9 cellular contexts compared by ENCODE assay signal in genomic region chr6:33789550-33789895, GRCh38. TPM values are rescaled to one million over a fixed set of nuclear protein-coding genes. Genes with fewer than 3 reads are reported as not detected.
A peak's percentile ranks its signal among the peaks of the same experiment; 100 is the strongest.
DNase-seq lines count a peak whose midpoint lies in the region; ATAC-seq and TF ChIP-seq lines count a peak whose summit lies in the region.
"Had no signal": no experiment of that assay in that cellular context is flagged by ENCODE, and none has a peak within 500 bp of the region (broad histone marks: within the 10 kb centered on the region; RNA-seq: fewer than 3 reads in every experiment).

No MANE protein-coding gene starts in this region.

- DNase-seq in heart left ventricle (peak in 1 of 5 donors; percentile 47), left cardiac atrium (no peak), breast epithelium (ENCODE audit: low spot score in 2 of 2) (no peak), mucosa of descending colon (peak; percentile 14 to 55 (median 39)), NCI-H2171 treated with DMSO at 0.1 percent for 48 hours (lab: John Stamatoyannopoulos, UW) (no peak), NK-92 (lab: John Stamatoyannopoulos, UW; ENCODE audit: unreplicated experiment) (no peak), NCI-H510A (lab: John Stamatoyannopoulos, UW) (no peak)

- intact Hi-C loops in heart left ventricle (cut with DNase I) = loop anchor here in 1 of 10 donors (2.0 kb wide), 1 partner anchor 79 kb away; the partner anchor contains the start of gene UQCC2
- intact Hi-C loops in left cardiac atrium (cut with DNase I) = loop anchor here in 1 of 2 donors (5.0 kb wide), 1 partner anchor 98 kb away; no protein-coding TSS in a partner anchor
- intact Hi-C loops in breast epithelium (cut with DNase I; ENCODE audit: low total_unique reads) = loop anchor here (5.0 kb wide), 1 partner anchor 837 kb away; the partner anchor contains the start of gene HLA-DMA
- intact Hi-C loops in mucosa of descending colon (cut with DNase I, micrococcal nuclease) = no loop called here

- H3K9me3 ChIP-seq in heart left ventricle = no peaks in the 10 kb centered on the region
- no peaks in the 10 kb centered on the region for H3K9me3 ChIP-seq in breast epithelium
- no peaks in the 10 kb centered on the region for H3K9me3 ChIP-seq in mucosa of descending colon

- H3K27me3 ChIP-seq in heart left ventricle (peaks cover 0 to 4% (median 0%) of the 10 kb centered on the region in 9 donors), breast epithelium (no peaks in the 10 kb centered on the region)

- TF ChIP-seq POLR2A in heart left ventricle (IDR thresholded peaks at IDR 0.05) (no peak), breast epithelium (IDR thresholded peaks at IDR 0.05) (no peak)

- 90 to 94% (median 92%) methylated on average over 11 of the region's 11 CpGs for WGBS in heart left ventricle, 4 donors

- peak overlapping the region in 9 of 12 donors; percentile 95 to 99 (median 98) for H3K27ac ChIP-seq in heart left ventricle
- H3K27ac ChIP-seq in breast epithelium = peak overlapping the region; percentile 96 to 97

- ATAC-seq in heart left ventricle (no peak), left cardiac atrium (no peak), mucosa of descending colon (no peak), GM21737 (IDR thresholded peaks at IDR 0.05; ENCODE audit: unreplicated experiment) (no peak)

- H3K4me3 ChIP-seq in heart left ventricle = peak overlapping the region in 8 of 12 donors; percentile 66 to 100 (median 95)
- H3K4me3 ChIP-seq in breast epithelium = peak overlapping the region; percentile 94 to 97 (median 95)
- H3K4me3 ChIP-seq in mucosa of descending colon = no peak overlapping the region

- TF ChIP-seq CTCF in heart left ventricle (IDR thresholded peaks at IDR 0.05) (no peak), breast epithelium (IDR thresholded peaks at IDR 0.05) (no peak), mucosa of descending colon (IDR thresholded peaks at IDR 0.05) (no peak)

- peaks cover 0 to 30% (median 9%) of the 10 kb centered on the region in 9 donors for H3K36me3 ChIP-seq in heart left ventricle
- H3K36me3 ChIP-seq in breast epithelium = no peaks in the 10 kb centered on the region
- H3K36me3 ChIP-seq in mucosa of descending colon (ENCODE audit: low read depth) = no peaks in the 10 kb centered on the region

- peaks cover 3 to 42% (median 36%) of the 10 kb centered on the region in 12 donors for H3K4me1 ChIP-seq in heart left ventricle
- H3K4me1 ChIP-seq in breast epithelium = peaks cover 0 to 21% of the 10 kb centered on the region in 2 donors
- H3K4me1 ChIP-seq in mucosa of descending colon (ENCODE audit: low read depth) = peaks cover 29% of the 10 kb centered on the region

RNA-seq across cellular contexts. Expression of gene LEMD2, which starts 0.6 kb away (rescaled TPM):
- total RNA-seq in heart left ventricle (10 to 100 TPM; 21.2 to 41.5 (median 25.7) TPM), left cardiac atrium (10 to 100 TPM; 26.0 to 33.7 TPM), breast epithelium (10 to 100 TPM; 42.2 to 69.1 (median 59.0) TPM), mucosa of descending colon (10 to 100 TPM; 57.2 to 73.6 (median 59.6) TPM)
- polyA plus RNA-seq in heart left ventricle = 10 to 100 TPM; 29.9 to 51.3 TPM

RNA-seq across cellular contexts. Expression of gene MLN, which starts 14.3 kb away (rescaled TPM):
- total RNA-seq in heart left ventricle = not detected
- not detected for polyA plus RNA-seq in heart left ventricle
- total RNA-seq in left cardiac atrium = not detected
- not detected for total RNA-seq in breast epithelium
- not detected for total RNA-seq in mucosa of descending colon
- total RNA-seq: Daoy had no signal

RNA-seq across cellular contexts. Expression of gene IP6K3, which starts 42.8 kb away (rescaled TPM):
- 10 to 100 TPM; 11.7 to 72.4 (median 30.8) TPM for total RNA-seq in heart left ventricle
- polyA plus RNA-seq in heart left ventricle = 10 to 100 TPM; 16.9 to 59.2 TPM
- 10 to 100 TPM; 23.8 to 29.4 TPM for total RNA-seq in left cardiac atrium
- 1 to 10 TPM in 1 of 3 donors, under 1 TPM in 2; 0.15 to 4.2 (median 0.66) TPM for total RNA-seq in breast epithelium
- 1 to 10 TPM in 1 of 3 donors, under 1 TPM in 2; 0.67 to 6.8 (median 0.96) TPM for total RNA-seq in mucosa of descending colon
- total RNA-seq: Daoy had no signal

Comparison
In these comparisons a context has a peak if more than half of its experiments do, and no peak if none do; other contexts are left out.
1. DNase-seq: peak in mucosa of descending colon (3 of 3); none in left cardiac atrium (single experiment), breast epithelium (0 of 2), NCI-H2171 treated with DMSO at 0.1 percent for 48 hours (single experiment), NK-92 (single experiment) and NCI-H510A (single experiment).